Comparison of ENCODE assay signal across 1 cellular context in the genomic region with DNA sequence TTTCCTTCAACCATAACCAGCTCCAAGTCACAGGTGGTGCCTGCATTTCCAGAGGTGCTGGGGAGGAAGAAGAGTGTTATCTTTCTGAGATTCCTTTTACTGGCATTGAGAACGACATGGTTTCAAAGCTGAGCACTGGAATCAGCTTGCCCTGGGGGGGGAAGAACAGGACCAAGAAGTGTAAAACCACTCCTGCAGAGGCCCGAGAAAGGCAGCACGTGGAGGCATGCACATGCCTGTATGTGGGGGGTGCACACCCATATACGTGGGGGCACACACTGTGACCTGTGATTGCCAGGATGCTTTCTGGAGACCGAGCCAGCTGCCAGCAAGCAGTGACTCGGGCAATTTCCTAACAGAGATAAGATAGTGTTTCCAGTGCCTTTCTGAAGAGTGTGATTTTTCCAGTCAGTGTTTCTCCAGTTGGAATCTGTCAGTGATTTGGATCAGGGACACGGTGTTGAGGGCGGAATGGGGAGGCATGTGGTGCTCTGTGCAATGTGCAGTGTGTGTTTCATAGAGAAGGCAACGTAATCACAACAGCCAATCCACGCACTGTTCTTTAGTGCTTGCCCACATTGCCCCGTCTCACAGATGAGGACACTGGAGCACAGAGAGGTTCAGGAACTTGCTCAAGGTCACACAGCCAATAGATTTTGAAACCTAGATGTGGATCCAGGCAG.
TF ChIP-seq lines count a peak whose summit lies in the region.

No MANE protein-coding gene starts in this region.

TF ChIP-seq in GM12878, 131 proteins besides CTCF, POLR2A, EP300 and RAD21:
- TF ChIP-seq RB1 (IDR thresholded peaks at IDR 0.05; ENCODE audit: borderline replicate concordance) = no peak
- TF ChIP-seq ZNF24 (IDR thresholded peaks at IDR 0.05) = no peak
- TF ChIP-seq BMI1 (IDR thresholded peaks at IDR 0.05; ENCODE audit: borderline replicate concordance) = no peak
- TF ChIP-seq IRF5 (IDR thresholded peaks at IDR 0.05; ENCODE audit: borderline replicate concordance) = no peak
- TF ChIP-seq, protein P1, sequence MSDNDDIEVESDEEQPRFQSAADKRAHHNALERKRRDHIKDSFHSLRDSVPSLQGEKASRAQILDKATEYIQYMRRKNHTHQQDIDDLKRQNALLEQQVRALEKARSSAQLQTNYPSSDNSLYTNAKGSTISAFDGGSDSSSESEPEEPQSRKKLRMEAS (IDR thresholded peaks at IDR 0.05; ENCODE audit: low read depth, low read length) = no peak
- TF ChIP-seq, protein P2, sequence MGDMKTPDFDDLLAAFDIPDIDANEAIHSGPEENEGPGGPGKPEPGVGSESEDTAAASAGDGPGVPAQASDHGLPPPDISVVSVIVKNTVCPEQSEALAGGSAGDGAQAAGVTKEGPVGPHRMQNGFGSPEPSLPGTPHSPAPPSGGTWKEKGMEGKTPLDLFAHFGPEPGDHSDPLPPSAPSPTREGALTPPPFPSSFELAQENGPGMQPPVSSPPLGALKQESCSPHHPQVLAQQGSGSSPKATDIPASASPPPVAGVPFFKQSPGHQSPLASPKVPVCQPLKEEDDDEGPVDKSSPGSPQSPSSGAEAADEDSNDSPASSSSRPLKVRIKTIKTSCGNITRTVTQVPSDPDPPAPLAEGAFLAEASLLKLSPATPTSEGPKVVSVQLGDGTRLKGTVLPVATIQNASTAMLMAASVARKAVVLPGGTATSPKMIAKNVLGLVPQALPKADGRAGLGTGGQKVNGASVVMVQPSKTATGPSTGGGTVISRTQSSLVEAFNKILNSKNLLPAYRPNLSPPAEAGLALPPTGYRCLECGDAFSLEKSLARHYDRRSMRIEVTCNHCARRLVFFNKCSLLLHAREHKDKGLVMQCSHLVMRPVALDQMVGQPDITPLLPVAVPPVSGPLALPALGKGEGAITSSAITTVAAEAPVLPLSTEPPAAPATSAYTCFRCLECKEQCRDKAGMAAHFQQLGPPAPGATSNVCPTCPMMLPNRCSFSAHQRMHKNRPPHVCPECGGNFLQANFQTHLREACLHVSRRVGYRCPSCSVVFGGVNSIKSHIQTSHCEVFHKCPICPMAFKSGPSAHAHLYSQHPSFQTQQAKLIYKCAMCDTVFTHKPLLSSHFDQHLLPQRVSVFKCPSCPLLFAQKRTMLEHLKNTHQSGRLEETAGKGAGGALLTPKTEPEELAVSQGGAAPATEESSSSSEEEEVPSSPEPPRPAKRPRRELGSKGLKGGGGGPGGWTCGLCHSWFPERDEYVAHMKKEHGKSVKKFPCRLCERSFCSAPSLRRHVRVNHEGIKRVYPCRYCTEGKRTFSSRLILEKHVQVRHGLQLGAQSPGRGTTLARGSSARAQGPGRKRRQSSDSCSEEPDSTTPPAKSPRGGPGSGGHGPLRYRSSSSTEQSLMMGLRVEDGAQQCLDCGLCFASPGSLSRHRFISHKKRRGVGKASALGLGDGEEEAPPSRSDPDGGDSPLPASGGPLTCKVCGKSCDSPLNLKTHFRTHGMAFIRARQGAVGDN (IDR thresholded peaks at IDR 0.05) = no peak
- no peak for TF ChIP-seq RELA (IDR thresholded peaks at IDR 0.05; ENCODE audit: borderline replicate concordance, partially characterized antibody)
- no peak for TF ChIP-seq MYB (IDR thresholded peaks at IDR 0.05; ENCODE audit: borderline replicate concordance, low read depth, low read length)
- TF ChIP-seq JUNB (IDR thresholded peaks at IDR 0.05) = no peak
- TF ChIP-seq GATAD2B (conservative IDR thresholded peaks at IDR 0.05; ENCODE audit: low read depth) = no peak
- no peak for TF ChIP-seq MTA3 (IDR thresholded peaks at IDR 0.05; ENCODE audit: borderline replicate concordance, low read length)
- TF ChIP-seq ZZZ3 (IDR thresholded peaks at IDR 0.05; ENCODE audit: control insufficient read depth, insufficient read length, low read depth) = no peak
- no peak for TF ChIP-seq SMAD5 (IDR thresholded peaks at IDR 0.05; ENCODE audit: low read depth)
- no peak for TF ChIP-seq PRDM15 (CRISPR knock-in tag; IDR thresholded peaks at IDR 0.05)
- no peak for TF ChIP-seq CBX5 (IDR thresholded peaks at IDR 0.05; ENCODE audit: low read depth)
- TF ChIP-seq SREBF2 (IDR thresholded peaks at IDR 0.05; ENCODE audit: low read length) = no peak
- no peak for TF ChIP-seq ATF7 (IDR thresholded peaks at IDR 0.05; ENCODE audit: low read depth)
TF ChIP-seq in GM12878: peak in this region for 0.
